33 cellular contexts compared by ENCODE assay signal in the genomic region with DNA sequence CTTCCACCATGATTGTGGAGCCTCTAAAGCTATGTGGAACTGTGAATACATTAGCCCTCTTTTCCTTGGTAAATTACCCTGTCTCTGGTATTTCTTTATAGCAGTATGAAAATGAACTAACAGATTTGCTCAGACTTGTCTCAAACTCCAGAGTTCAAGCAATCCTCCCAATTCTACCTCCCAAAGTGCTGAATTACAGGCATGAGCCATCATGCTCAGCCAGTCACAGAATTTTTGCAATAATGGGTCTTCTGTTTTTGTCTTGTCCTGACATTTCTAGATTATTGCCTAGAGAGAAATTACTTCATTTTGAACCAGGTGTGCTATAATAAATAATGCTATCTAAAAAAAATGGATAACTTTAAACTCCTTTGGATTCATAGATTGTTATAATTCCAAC.
DNase-seq lines count a peak whose midpoint lies in the region; ATAC-seq, FAIRE-seq and TF ChIP-seq lines count a peak whose summit lies in the region.
"Had no signal": no experiment of that assay in that cellular context is flagged by ENCODE, and none has a peak within 500 bp of the region (broad histone marks: within the 10 kb centered on the region; RNA-seq: fewer than 3 reads in every experiment).

No MANE protein-coding gene starts in this region.

- no peak for FAIRE-seq in bronchial epithelial cell (lab: Jason Lieb, UNC)
- FAIRE-seq: A204.1, A549, D721Med had no signal

- DNase-seq in bronchial epithelial cell (ENCODE audit: low read depth) (peak; percentile 58), epithelial cell of esophagus (ENCODE audit: low read depth) (peak; percentile 50), foreskin keratinocyte (peak; percentile 60 to 66), cortex of kidney (lab: John Stamatoyannopoulos, UW) (no peak), ascending aorta (ENCODE audit: low spot score in 2 of 2) (no peak)
- DNase-seq: 8988T; ACHN; AML-193; BE2C; C1 segment of cervical spinal cord; Caco-2; Calu3; CD4-positive, alpha-beta memory T cell; CD4-positive, alpha-beta T cell; CD4-positive, CD25-positive, alpha-beta regulatory T cell; CD8-positive, alpha-beta memory T cell; CD8-positive, alpha-beta T cell; COR-L47; DMS 273 treated with DMSO at 0.1 percent for 48 hours; DMS153; DMS53; DMS79; DMS79 treated with DMSO at 0.1 percent for 48 hours; DND-41; EL had no signal

- no peak for TF ChIP-seq CTCF in bronchial epithelial cell (IDR thresholded peaks at IDR 0.05; ENCODE audit: insufficient read depth, low read length, severe bottlenecking)
- no peak for TF ChIP-seq CTCF in epithelial cell of esophagus (IDR thresholded peaks at IDR 0.05; ENCODE audit: insufficient read depth, low read depth, low read length, missing control alignments)
- TF ChIP-seq CTCF in foreskin keratinocyte (conservative IDR thresholded peaks at IDR 0.05): no peak
- TF ChIP-seq CTCF in ascending aorta (IDR thresholded peaks at IDR 0.05): no peak

- H3K36me3 ChIP-seq in bronchial epithelial cell (ENCODE audit: control insufficient read depth, insufficient read depth, low read length) (no peaks in the 10 kb centered on the region), ascending aorta (no peaks in the 10 kb centered on the region)
- H3K36me3 ChIP-seq: BE2C; BLaER1; BLaER1 treated with 17β-estradiol and CSF1 and Interleukin-3, amounts not matched to agents 10 nM and 100 nM had no signal

- no peaks in the 10 kb centered on the region for H3K9me3 ChIP-seq in ascending aorta
- H3K9me3 ChIP-seq: A549; BE2C; BLaER1; BLaER1 treated with 17β-estradiol and CSF1 and Interleukin-3, amounts not matched to agents 10 nM and 100 nM; Caco-2 had no signal

- no peaks in the 10 kb centered on the region for H3K27me3 ChIP-seq in bronchial epithelial cell (ENCODE audit: control insufficient read depth, insufficient read depth, low read length)
- no peaks in the 10 kb centered on the region for H3K27me3 ChIP-seq in foreskin keratinocyte
- H3K27me3 ChIP-seq in ascending aorta: no peaks in the 10 kb centered on the region
- H3K27me3 ChIP-seq: BE2C; BLaER1; BLaER1 treated with 17β-estradiol and CSF1 and Interleukin-3, amounts not matched to agents 10 nM and 100 nM had no signal

- ATAC-seq in foreskin keratinocyte (no peak), HG02840 (IDR thresholded peaks at IDR 0.05; ENCODE audit: low FRiP score, unreplicated experiment) (no peak)
- ATAC-seq: A549; CD8-positive, alpha-beta T cell had no signal

- H3K4me1 ChIP-seq in foreskin keratinocyte: no peaks in the 10 kb centered on the region
- H3K4me1 ChIP-seq in ascending aorta: no peaks in the 10 kb centered on the region
- H3K4me1 ChIP-seq: A549; BE2C; BLaER1; BLaER1 treated with 17β-estradiol and CSF1 and Interleukin-3, amounts not matched to agents 10 nM and 100 nM; Caco-2 had no signal

- H3K4me3 ChIP-seq in bronchial epithelial cell (ENCODE audit: low read depth, low read length): no peak overlapping the region
- no peak overlapping the region for H3K4me3 ChIP-seq in epithelial cell of esophagus (ENCODE audit: low read length)
- no peak overlapping the region for H3K4me3 ChIP-seq in ascending aorta
- H3K4me3 ChIP-seq: A549; BLaER1; BLaER1 treated with 17β-estradiol and CSF1 and Interleukin-3, amounts not matched to agents 10 nM and 100 nM had no signal

- intact Hi-C loops in ascending aorta (cut with DNase I): no loop called here

- H3K27ac ChIP-seq in foreskin keratinocyte: no peak overlapping the region
- H3K27ac ChIP-seq in ascending aorta: no peak overlapping the region
- H3K27ac ChIP-seq: 22Rv1; A549; BLaER1; BLaER1 treated with 17β-estradiol and CSF1 and Interleukin-3, amounts not matched to agents 10 nM and 100 nM; C4-2B had no signal

Comparison
In these comparisons a context has a peak if more than half of its experiments do, and no peak if none do; other contexts are left out.
1. DNase-seq: peak in bronchial epithelial cell (single experiment), epithelial cell of esophagus (single experiment) and foreskin keratinocyte (2 of 2); none in cortex of kidney (single experiment) and ascending aorta (0 of 2).